26 cellular contexts compared by ENCODE assay signal in the genomic region with DNA sequence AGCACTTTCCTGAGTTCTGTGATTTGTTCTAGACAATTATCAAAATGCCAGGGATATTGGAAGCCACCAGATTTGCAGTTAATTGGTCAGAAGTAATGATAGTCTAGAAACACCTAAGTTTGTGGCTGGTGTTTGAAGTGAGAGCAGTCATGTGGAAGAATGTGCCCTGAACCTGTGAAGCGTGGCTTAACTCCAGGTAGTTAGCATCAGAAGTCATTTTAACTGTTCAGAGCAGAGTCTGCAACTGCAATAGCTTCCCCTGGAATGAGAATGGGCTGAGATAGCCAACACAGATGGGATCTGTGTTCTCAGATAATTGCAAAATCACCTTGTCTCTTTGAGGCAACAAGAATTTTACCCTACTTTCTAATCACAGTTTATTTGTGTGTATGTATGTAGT.
DNase-seq lines count a peak whose midpoint lies in the region; ATAC-seq, FAIRE-seq and TF ChIP-seq lines count a peak whose summit lies in the region.
"Had no signal": no experiment of that assay in that cellular context is flagged by ENCODE, and none has a peak within 500 bp of the region (broad histone marks: within the 10 kb centered on the region; RNA-seq: fewer than 3 reads in every experiment).

No MANE protein-coding gene starts in this region.

- H3K4me3 Mint-ChIP-seq in memory B cell = no peak overlapping the region
- no peak overlapping the region for H3K4me3 Mint-ChIP-seq in activated CD4-positive, alpha-beta memory T cell treated with anti-CD3 and anti-CD28 coated beads for 36 hours
- H3K4me3 Mint-ChIP-seq: CD4-positive, alpha-beta T cell had no signal

- TF ChIP-seq EP300 in K562 (IDR thresholded peaks at IDR 0.05; ENCODE audit: low read length) = no peak

- no peaks in the 10 kb centered on the region for H3K79me2 ChIP-seq in K562 (ENCODE audit: control insufficient read depth, insufficient read depth, low read length)

- WGBS in K562 (ENCODE audit: insufficient coverage, low coverage, missing lambda C conversion rate) = 47% methylated on average over 1 of the region's 1 CpG

- POLR2A ChIA-PET in K562 (lab: Yijun Ruan, JAX) = no interaction called here
- POLR2A ChIA-PET in activated CD4-positive, alpha-beta memory T cell treated with anti-CD3 and anti-CD28 coated beads for 36 hours (lab: Charles Lee) = no interaction called here

- H3K4me1 Mint-ChIP-seq in memory B cell = peaks cover 16% of the 10 kb centered on the region
- H3K4me1 Mint-ChIP-seq in activated CD4-positive, alpha-beta memory T cell treated with anti-CD3 and anti-CD28 coated beads for 36 hours (ENCODE audit: low read depth) = no peaks in the 10 kb centered on the region

- H3K36me3 ChIP-seq in K562 (ENCODE audit: control insufficient read depth, insufficient read depth, low read length) = no peaks in the 10 kb centered on the region
- H3K36me3 ChIP-seq: BLaER1 treated with 17β-estradiol and CSF1 and Interleukin-3, amounts not matched to agents 10 nM and 100 nM had no signal

- H3K4me3 ChIP-seq in K562 = no peak overlapping the region
- H3K4me3 ChIP-seq: A549; BLaER1 treated with 17β-estradiol and CSF1 and Interleukin-3, amounts not matched to agents 10 nM and 100 nM had no signal

- FAIRE-seq in K562 (lab: Jason Lieb, UNC) = peak; percentile 35
- FAIRE-seq: A549, GM12892, GM19239, HTR-8/SVneo had no signal

- H3K27me3 Mint-ChIP-seq in memory B cell = no peaks in the 10 kb centered on the region
- H3K27me3 Mint-ChIP-seq in activated CD4-positive, alpha-beta memory T cell treated with anti-CD3 and anti-CD28 coated beads for 36 hours = peaks cover 4% of the 10 kb centered on the region

- intact Hi-C loops in K562 (cut with micrococcal nuclease) = no loop called here
- intact Hi-C loops in activated CD4-positive, alpha-beta memory T cell treated with anti-CD3 and anti-CD28 coated beads for 36 hours (cut with micrococcal nuclease) = no loop called here

- in situ Hi-C loops in K562 (cut with MboI) = no loop called here

- no peak overlapping the region for H3K27ac Mint-ChIP-seq in memory B cell
- no peak overlapping the region for H3K27ac Mint-ChIP-seq in activated CD4-positive, alpha-beta memory T cell treated with anti-CD3 and anti-CD28 coated beads for 36 hours
- H3K27ac Mint-ChIP-seq: CD4-positive, alpha-beta T cell had no signal

- H3K27me3 ChIP-seq in K562 (ENCODE audit: control insufficient read depth in 2 of 2, insufficient read depth in 2 of 2, low read length in 2 of 2) = no peaks in the 10 kb centered on the region
- H3K27me3 ChIP-seq: BLaER1 treated with 17β-estradiol and CSF1 and Interleukin-3, amounts not matched to agents 10 nM and 100 nM had no signal

- no peak overlapping the region for H3K4me2 ChIP-seq in K562 (ENCODE audit: insufficient read depth, low read length)
- H3K4me2 ChIP-seq: A549; BLaER1 treated with 17β-estradiol and CSF1 and Interleukin-3, amounts not matched to agents 10 nM and 100 nM; SK-N-SH had no signal

- CTCF ChIA-PET in K562 (lab: Yijun Ruan, JAX; ENCODE audit: low intra/inter-chr PET ratio) = no interaction called here
- CTCF ChIA-PET in activated CD4-positive, alpha-beta memory T cell treated with anti-CD3 and anti-CD28 coated beads for 36 hours (lab: Charles Lee) = no interaction called here

- H3K9me3 ChIP-seq in K562 (replicated peaks; ENCODE audit: control insufficient read depth, insufficient read depth, low read depth, low read length) = peaks cover 2% of the 10 kb centered on the region
- H3K9me3 ChIP-seq: A549, SK-N-SH had no signal

- peaks cover 5% of the 10 kb centered on the region for H3K36me3 Mint-ChIP-seq in memory B cell
- no peaks in the 10 kb centered on the region for H3K36me3 Mint-ChIP-seq in activated CD4-positive, alpha-beta memory T cell treated with anti-CD3 and anti-CD28 coated beads for 36 hours

- H2AFZ ChIP-seq in K562 (ENCODE audit: low read depth, low read length) = no peak overlapping the region; the same call in 1 of the 2 replicates

- no peak for TF ChIP-seq CTCF in K562 (IDR thresholded peaks at IDR 0.05 in 2 of 3, conservative IDR thresholded peaks at IDR 0.05 in 1 of 3; ENCODE audit: insufficient read depth in 2 of 3, low read depth in 1 of 3, low read length in 3 of 3)

- no peak overlapping the region for H3K9ac ChIP-seq in K562 (ENCODE audit: insufficient read depth in 1 of 2, low read depth in 2 of 2, low read length in 2 of 2)
- H3K9ac ChIP-seq: BLaER1 treated with 17β-estradiol and CSF1 and Interleukin-3, amounts not matched to agents 10 nM and 100 nM; SK-N-SH had no signal

- H3K9me3 Mint-ChIP-seq in memory B cell = peaks cover 14% of the 10 kb centered on the region
- H3K9me3 Mint-ChIP-seq in activated CD4-positive, alpha-beta memory T cell treated with anti-CD3 and anti-CD28 coated beads for 36 hours = peaks cover 12% of the 10 kb centered on the region

- no peak for TF ChIP-seq RAD21 in K562 (CRISPR knock-in tag; conservative IDR thresholded peaks at IDR 0.05 in 1 of 2, IDR thresholded peaks at IDR 0.05 in 1 of 2)

- H3K27ac ChIP-seq in K562 (ENCODE audit: extremely low read depth, low read depth, low read length) = no peak overlapping the region
- H3K27ac ChIP-seq: A549; BLaER1 treated with 17β-estradiol and CSF1 and Interleukin-3, amounts not matched to agents 10 nM and 100 nM had no signal

- no peaks in the 10 kb centered on the region for H3K9me1 ChIP-seq in K562 (ENCODE audit: control insufficient read depth, insufficient read depth, low read length)

- DNase-seq in K562 (ENCODE audit: extremely low read depth in 1 of 4, low spot score in 3 of 4) (no peak), memory B cell (ENCODE audit: low spot score in 2 of 2) (no peak), activated T-cell treated with anti-CD3 and anti-CD28 coated beads for 4 hours (no peak)
- DNase-seq in stimulated activated CD8-positive, alpha-beta memory T cell treated with anti-CD3 and anti-CD28 coated beads, Interleukin-4, amount 100 ng/mL, for 48 hours = no peak
- DNase-seq in activated CD4-positive, alpha-beta memory T cell treated with anti-CD3 and anti-CD28 coated beads for 36 hours = no peak
- DNase-seq: AML-193; CD4-positive, alpha-beta T cell; EL; GDM1; H7; KBM-7; MM.1S; NCI-H2029; NCI-H446; NCI-H524 treated with DMSO at 0.1 percent for 48 hours; NCI-H82; NK-92 treated with Interleukin-12 subunit alpha and Interleukin-12 subunit beta, amount 100 ng/mL, for 24 hours; PC-3; SK-N-SH had no signal

- BruUV-seq in K562 (replicated peaks; lab: Mats Ljungman, UMichigan) = no TSS peak

- no peak for TF ChIP-seq POLR2A in K562 (conservative IDR thresholded peaks at IDR 0.05)

- no peaks in the 10 kb centered on the region for H4K20me1 ChIP-seq in K562 (replicated peaks; ENCODE audit: control insufficient read depth, insufficient read depth, low read length)
- H4K20me1 ChIP-seq: BLaER1 treated with 17β-estradiol and CSF1 and Interleukin-3, amounts not matched to agents 10 nM and 100 nM had no signal

- no peaks in the 10 kb centered on the region for H3K4me1 ChIP-seq in K562 (replicated peaks in 1 of 2; ENCODE audit: control insufficient read depth in 2 of 2, insufficient read depth in 2 of 2, low read length in 2 of 2)
- H3K4me1 ChIP-seq: A549; BLaER1 treated with 17β-estradiol and CSF1 and Interleukin-3, amounts not matched to agents 10 nM and 100 nM had no signal

- ATAC-seq in HG02610 (IDR thresholded peaks at IDR 0.05; ENCODE audit: unreplicated experiment) (peak; percentile 43), K562 (no peak), memory B cell (ENCODE audit: low read depth) (peak; percentile 65), GM19351 (IDR thresholded peaks at IDR 0.05; ENCODE audit: unreplicated experiment) (no peak)
- ATAC-seq: A549, PC-3 had no signal

TF ChIP-seq in K562, 482 proteins besides CTCF, POLR2A, EP300 and RAD21 (continues in another document):
- TF ChIP-seq RBM39 (optimal IDR thresholded peaks at IDR 0.05; ENCODE audit: low read depth, low read length) = no peak
- TF ChIP-seq, protein P1, sequence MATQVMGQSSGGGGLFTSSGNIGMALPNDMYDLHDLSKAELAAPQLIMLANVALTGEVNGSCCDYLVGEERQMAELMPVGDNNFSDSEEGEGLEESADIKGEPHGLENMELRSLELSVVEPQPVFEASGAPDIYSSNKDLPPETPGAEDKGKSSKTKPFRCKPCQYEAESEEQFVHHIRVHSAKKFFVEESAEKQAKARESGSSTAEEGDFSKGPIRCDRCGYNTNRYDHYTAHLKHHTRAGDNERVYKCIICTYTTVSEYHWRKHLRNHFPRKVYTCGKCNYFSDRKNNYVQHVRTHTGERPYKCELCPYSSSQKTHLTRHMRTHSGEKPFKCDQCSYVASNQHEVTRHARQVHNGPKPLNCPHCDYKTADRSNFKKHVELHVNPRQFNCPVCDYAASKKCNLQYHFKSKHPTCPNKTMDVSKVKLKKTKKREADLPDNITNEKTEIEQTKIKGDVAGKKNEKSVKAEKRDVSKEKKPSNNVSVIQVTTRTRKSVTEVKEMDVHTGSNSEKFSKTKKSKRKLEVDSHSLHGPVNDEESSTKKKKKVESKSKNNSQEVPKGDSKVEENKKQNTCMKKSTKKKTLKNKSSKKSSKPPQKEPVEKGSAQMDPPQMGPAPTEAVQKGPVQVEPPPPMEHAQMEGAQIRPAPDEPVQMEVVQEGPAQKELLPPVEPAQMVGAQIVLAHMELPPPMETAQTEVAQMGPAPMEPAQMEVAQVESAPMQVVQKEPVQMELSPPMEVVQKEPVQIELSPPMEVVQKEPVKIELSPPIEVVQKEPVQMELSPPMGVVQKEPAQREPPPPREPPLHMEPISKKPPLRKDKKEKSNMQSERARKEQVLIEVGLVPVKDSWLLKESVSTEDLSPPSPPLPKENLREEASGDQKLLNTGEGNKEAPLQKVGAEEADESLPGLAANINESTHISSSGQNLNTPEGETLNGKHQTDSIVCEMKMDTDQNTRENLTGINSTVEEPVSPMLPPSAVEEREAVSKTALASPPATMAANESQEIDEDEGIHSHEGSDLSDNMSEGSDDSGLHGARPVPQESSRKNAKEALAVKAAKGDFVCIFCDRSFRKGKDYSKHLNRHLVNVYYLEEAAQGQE (CRISPR knock-in tag; IDR thresholded peaks at IDR 0.05; ENCODE audit: low read depth) = no peak
- TF ChIP-seq, protein P2, sequence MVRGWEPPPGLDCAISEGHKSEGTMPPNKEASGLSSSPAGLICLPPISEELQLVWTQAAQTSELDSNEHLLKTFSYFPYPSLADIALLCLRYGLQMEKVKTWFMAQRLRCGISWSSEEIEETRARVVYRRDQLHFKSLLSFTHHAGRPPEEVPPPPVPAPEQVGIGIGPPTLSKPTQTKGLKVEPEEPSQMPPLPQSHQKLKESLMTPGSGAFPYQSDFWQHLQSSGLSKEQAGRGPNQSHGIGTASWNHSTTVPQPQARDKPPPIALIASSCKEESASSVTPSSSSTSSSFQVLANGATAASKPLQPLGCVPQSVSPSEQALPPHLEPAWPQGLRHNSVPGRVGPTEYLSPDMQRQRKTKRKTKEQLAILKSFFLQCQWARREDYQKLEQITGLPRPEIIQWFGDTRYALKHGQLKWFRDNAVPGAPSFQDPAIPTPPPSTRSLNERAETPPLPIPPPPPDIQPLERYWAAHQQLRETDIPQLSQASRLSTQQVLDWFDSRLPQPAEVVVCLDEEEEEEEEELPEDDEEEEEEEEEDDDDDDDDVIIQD (CRISPR knock-in tag; IDR thresholded peaks at IDR 0.05) = no peak
- no peak for TF ChIP-seq ZNF143 (CRISPR knock-in tag; IDR thresholded peaks at IDR 0.05)
- TF ChIP-seq HDAC3 (IDR thresholded peaks at IDR 0.05; ENCODE audit: borderline replicate concordance, partially characterized antibody) = no peak

Comparison
In these comparisons a context has a peak if more than half of its experiments do, and no peak if none do; other contexts are left out.
1. ATAC-seq: peak in HG02610 (single experiment) and memory B cell (single experiment); none in K562 (single experiment) and GM19351 (single experiment).